In genomic region chr14:58752782-58753181, GRCh38 we compare ENCODE assay signal across 11 cellular contexts.
DNase-seq lines count a peak whose midpoint lies in the region; ATAC-seq and TF ChIP-seq lines count a peak whose summit lies in the region.
"Had no signal": no experiment of that assay in that cellular context is flagged by ENCODE, and none has a peak within 500 bp of the region (broad histone marks: within the 10 kb centered on the region; RNA-seq: fewer than 3 reads in every experiment).

No MANE protein-coding gene starts in this region.

- CTCF ChIA-PET in activated CD8-positive, alpha-beta T cell treated with anti-CD3 and anti-CD28 coated beads for 36 hours (lab: Charles Lee) = interaction anchor here (0.9 kb wide), 1 partner anchor 83 kb away, joined by 3 read pairs; no protein-coding TSS in a partner anchor

- no peaks in the 10 kb centered on the region for H3K27me3 ChIP-seq in osteoblast (ENCODE audit: insufficient read depth, low read length)

- no peaks in the 10 kb centered on the region for H3K9me3 ChIP-seq in osteoblast (ENCODE audit: low read depth, low read length)

- no peaks in the 10 kb centered on the region for H4K20me1 ChIP-seq in osteoblast (ENCODE audit: insufficient read depth, low read length)

- POLR2A ChIA-PET in activated CD8-positive, alpha-beta T cell treated with anti-CD3 and anti-CD28 coated beads for 36 hours (lab: Charles Lee) = interaction anchor here (0.8 kb wide), 1 partner anchor 31 kb away, joined by 3 read pairs; no protein-coding TSS in a partner anchor

- peaks cover 21% of the 10 kb centered on the region for H3K4me1 ChIP-seq in osteoblast (ENCODE audit: insufficient read depth, low read length)

- H3K4me3 Mint-ChIP-seq in activated T-helper 17 cell treated with anti-CD3 and anti-CD28 coated beads, Interleukin-2, amount 50 U/mL, for 72 hours = no peak overlapping the region
- H3K4me3 Mint-ChIP-seq in activated CD8-positive, alpha-beta T cell treated with anti-CD3 and anti-CD28 coated beads for 36 hours = no peak overlapping the region
- H3K4me3 Mint-ChIP-seq: CD4-positive, CD25-positive, alpha-beta regulatory T cell; stimulated activated naive CD8-positive, alpha-beta T cell treated with anti-CD3 and anti-CD28 coated beads, Interleukin-15, Interleukin-2, amounts not matched to agents 100 ng/mL and 50 ng/mL, for 24 hours had no signal

- no peak for TF ChIP-seq CTCF in osteoblast (IDR thresholded peaks at IDR 0.05; ENCODE audit: extremely low read depth, low read depth, low read length)
- no peak for TF ChIP-seq CTCF in activated CD8-positive, alpha-beta T cell treated with anti-CD3 and anti-CD28 coated beads for 36 hours (IDR thresholded peaks at IDR 0.05)

- DNase-seq in CD1c-positive myeloid dendritic cell (ENCODE audit: extremely low spot score) (peak; percentile 86), SHP77 treated with DMSO at 0.1 percent for 48 hours (lab: John Stamatoyannopoulos, UW) (peak; percentile 67), glomerular endothelial cell (ENCODE audit: extremely low read depth, low read depth, low spot score) (peak; percentile 22), osteoblast (ENCODE audit: insufficient read length, low spot score, missing footprints) (no peak), NCI-H146 treated with DMSO at 0.1 percent for 48 hours (lab: John Stamatoyannopoulos, UW; ENCODE audit: unreplicated experiment) (no peak)
- no peak for DNase-seq in activated CD8-positive, alpha-beta memory T cell treated with anti-CD3 and anti-CD28 coated beads for 24 hours
- DNase-seq in activated CD8-positive, alpha-beta T cell treated with anti-CD3 and anti-CD28 coated beads for 36 hours = no peak
- DNase-seq: CD4-positive, CD25-positive, alpha-beta regulatory T cell; NCI-H187 treated with DMSO at 0.1 percent for 48 hours had no signal

- H3K4me2 ChIP-seq in osteoblast (ENCODE audit: insufficient read depth, low read length) = peak overlapping the region; percentile 42

- H3K9me3 Mint-ChIP-seq in activated T-helper 17 cell treated with anti-CD3 and anti-CD28 coated beads, Interleukin-2, amount 50 U/mL, for 72 hours = no peaks in the 10 kb centered on the region
- H3K9me3 Mint-ChIP-seq in activated CD8-positive, alpha-beta T cell treated with anti-CD3 and anti-CD28 coated beads for 36 hours = no peaks in the 10 kb centered on the region
- H3K9me3 Mint-ChIP-seq: stimulated activated naive CD8-positive, alpha-beta T cell treated with anti-CD3 and anti-CD28 coated beads, Interleukin-15, Interleukin-2, amounts not matched to agents 100 ng/mL and 50 ng/mL, for 24 hours had no signal

- H3K79me2 ChIP-seq in osteoblast (ENCODE audit: insufficient read depth, low read length) = no peaks in the 10 kb centered on the region

- H3K4me1 Mint-ChIP-seq in activated T-helper 17 cell treated with anti-CD3 and anti-CD28 coated beads, Interleukin-2, amount 50 U/mL, for 72 hours = peaks cover 4% of the 10 kb centered on the region
- H3K4me1 Mint-ChIP-seq in activated CD8-positive, alpha-beta T cell treated with anti-CD3 and anti-CD28 coated beads for 36 hours (ENCODE audit: low read depth) = peaks cover 6% of the 10 kb centered on the region

- no peaks in the 10 kb centered on the region for H3K36me3 ChIP-seq in osteoblast (ENCODE audit: insufficient read depth, low read length)

- ATAC-seq in activated T-helper 17 cell treated with anti-CD3 and anti-CD28 coated beads, Interleukin-2, amount 50 U/mL, for 72 hours (replicated peaks) = no peak
- no peak for ATAC-seq in activated CD8-positive, alpha-beta T cell treated with anti-CD3 and anti-CD28 coated beads for 36 hours

- no peak overlapping the region for H3K4me3 ChIP-seq in osteoblast (ENCODE audit: insufficient read depth, low read length)

- H3K27ac ChIP-seq in osteoblast (ENCODE audit: low read depth, low read length) = no peak overlapping the region

- peak overlapping the region; percentile 66 for H2AFZ ChIP-seq in osteoblast (ENCODE audit: low read length)

- H3K36me3 Mint-ChIP-seq in activated T-helper 17 cell treated with anti-CD3 and anti-CD28 coated beads, Interleukin-2, amount 50 U/mL, for 72 hours (ENCODE audit: low read depth) = no peaks in the 10 kb centered on the region
- no peaks in the 10 kb centered on the region for H3K36me3 Mint-ChIP-seq in activated CD8-positive, alpha-beta T cell treated with anti-CD3 and anti-CD28 coated beads for 36 hours (ENCODE audit: low read depth)
- H3K36me3 Mint-ChIP-seq: CD4-positive, CD25-positive, alpha-beta regulatory T cell had no signal

- H3K27me3 Mint-ChIP-seq in activated T-helper 17 cell treated with anti-CD3 and anti-CD28 coated beads, Interleukin-2, amount 50 U/mL, for 72 hours = peaks cover 2% of the 10 kb centered on the region
- no peaks in the 10 kb centered on the region for H3K27me3 Mint-ChIP-seq in activated CD8-positive, alpha-beta T cell treated with anti-CD3 and anti-CD28 coated beads for 36 hours
- H3K27me3 Mint-ChIP-seq: stimulated activated naive CD8-positive, alpha-beta T cell treated with anti-CD3 and anti-CD28 coated beads, Interleukin-15, Interleukin-2, amounts not matched to agents 100 ng/mL and 50 ng/mL, for 24 hours had no signal

- H3K27ac Mint-ChIP-seq in activated T-helper 17 cell treated with anti-CD3 and anti-CD28 coated beads, Interleukin-2, amount 50 U/mL, for 72 hours = no peak overlapping the region
- H3K27ac Mint-ChIP-seq in activated CD8-positive, alpha-beta T cell treated with anti-CD3 and anti-CD28 coated beads for 36 hours = no peak overlapping the region
- H3K27ac Mint-ChIP-seq: CD4-positive, CD25-positive, alpha-beta regulatory T cell; stimulated activated naive CD8-positive, alpha-beta T cell treated with anti-CD3 and anti-CD28 coated beads, Interleukin-15, Interleukin-2, amounts not matched to agents 100 ng/mL and 50 ng/mL, for 24 hours had no signal

- intact Hi-C loops in activated CD8-positive, alpha-beta T cell treated with anti-CD3 and anti-CD28 coated beads for 36 hours (cut with micrococcal nuclease) = no loop called here

Comparison
In these comparisons a context has a peak if more than half of its experiments do, and no peak if none do; other contexts are left out.
1. DNase-seq: peak in CD1c-positive myeloid dendritic cell (single experiment), SHP77 treated with DMSO at 0.1 percent for 48 hours (single experiment) and glomerular endothelial cell (single experiment); none in osteoblast (single experiment), NCI-H146 treated with DMSO at 0.1 percent for 48 hours (single experiment), activated CD8-positive, alpha-beta memory T cell treated with anti-CD3 and anti-CD28 coated beads for 24 hours (single experiment) and activated CD8-positive, alpha-beta T cell treated with anti-CD3 and anti-CD28 coated beads for 36 hours (single experiment).